1 cellular context compared by ENCODE assay signal in genomic region chr15:59352189-59352588, GRCh38.
TF ChIP-seq lines count a peak whose summit lies in the region.

No MANE protein-coding gene starts in this region.

TF ChIP-seq in H1, 55 proteins besides CTCF, POLR2A, EP300 and RAD21:
- TF ChIP-seq HDAC6 (IDR thresholded peaks at IDR 0.05; ENCODE audit: low read depth, low read length) (no peak), EGR1 (IDR thresholded peaks at IDR 0.05; ENCODE audit: borderline replicate concordance, low read depth, low read length) (no peak), RBBP5 (IDR thresholded peaks at IDR 0.05; ENCODE audit: borderline replicate concordance, low read depth, low read length) (no peak), ATF2 (IDR thresholded peaks at IDR 0.05; ENCODE audit: low read length) (no peak), E2F6 (IDR thresholded peaks at IDR 0.05) (no peak), BCL11A (IDR thresholded peaks at IDR 0.05; ENCODE audit: low read depth in 2 of 2, low read length in 2 of 2) (no peak), SAP30 (IDR thresholded peaks at IDR 0.05; ENCODE audit: insufficient read depth, insufficient replicate concordance, low read length) (no peak), FOSL1 (IDR thresholded peaks at IDR 0.05; ENCODE audit: insufficient read depth, low read depth, low read length) (no peak), SP2 (IDR thresholded peaks at IDR 0.05; ENCODE audit: low read length) (no peak), EZH2 (IDR thresholded peaks at IDR 0.05; ENCODE audit: low read depth, low read length, severe bottlenecking) (no peak), SIRT6 (IDR thresholded peaks at IDR 0.05; ENCODE audit: low read length) (no peak), TEAD4 (IDR thresholded peaks at IDR 0.05; ENCODE audit: low read depth, low read length) (no peak), JUND (IDR thresholded peaks at IDR 0.05; ENCODE audit: low read length) (no peak), RFX5 (IDR thresholded peaks at IDR 0.05; ENCODE audit: borderline replicate concordance, low read depth, low read length) (no peak), KDM1A (IDR thresholded peaks at IDR 0.05; ENCODE audit: borderline replicate concordance, low read length) (no peak), HDAC2 (IDR thresholded peaks at IDR 0.05; ENCODE audit: borderline replicate concordance in 1 of 2, low read depth in 2 of 2, low read length in 2 of 2) (no peak), JUN (IDR thresholded peaks at IDR 0.05; ENCODE audit: low read depth, low read length) (no peak), CHD2 (IDR thresholded peaks at IDR 0.05; ENCODE audit: low read length) (no peak), TBP (IDR thresholded peaks at IDR 0.05; ENCODE audit: low read depth, low read length) (no peak), NRF1 (IDR thresholded peaks at IDR 0.05; ENCODE audit: low read depth, low read length) (no peak)
